8 cellular contexts compared by ENCODE assay signal in the genomic region with DNA sequence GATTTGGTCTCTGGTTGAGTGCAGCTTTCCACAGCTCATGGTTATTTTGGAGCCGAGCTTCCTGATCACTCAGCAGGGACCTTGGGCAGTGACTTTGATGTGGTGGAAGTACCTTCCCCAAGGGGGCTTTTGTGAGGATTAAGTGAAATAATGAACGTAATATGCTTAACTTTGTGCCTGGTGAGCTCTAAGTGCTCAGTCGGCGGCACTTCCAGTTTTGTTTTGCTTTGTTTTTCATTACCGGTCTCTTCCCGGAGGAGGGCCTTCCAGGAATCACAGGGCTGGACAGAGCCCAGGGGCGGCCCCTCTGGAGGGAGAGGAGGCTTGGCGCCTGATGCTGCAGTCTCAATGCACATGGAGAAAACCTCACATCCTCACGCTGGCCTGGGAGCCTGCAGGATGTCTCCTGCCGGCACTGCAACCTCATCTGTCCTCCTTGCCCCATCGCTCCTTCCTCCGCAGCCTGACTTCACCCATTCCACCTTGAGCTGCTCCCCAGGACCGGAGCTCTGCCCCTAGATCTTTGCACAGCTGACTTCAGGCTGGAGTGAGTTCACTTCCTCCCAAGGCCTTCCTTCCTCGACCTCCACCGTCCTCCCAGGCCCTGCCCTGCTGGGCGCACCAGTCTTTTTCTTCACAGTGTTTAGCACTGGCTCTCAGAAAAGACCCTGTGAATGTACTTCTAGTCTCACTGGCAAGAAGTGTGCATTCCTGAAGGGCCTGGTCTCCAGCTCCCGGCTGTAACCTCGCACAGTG. TPM values are rescaled to one million over a fixed set of nuclear protein-coding genes. Genes with fewer than 3 reads are reported as not detected.
DNase-seq lines count a peak whose midpoint lies in the region; ATAC-seq lines count a peak whose summit lies in the region.

No MANE protein-coding gene starts in this region.

- peaks cover 35 to 48% of the 10 kb centered on the region in 2 donors for H3K36me3 Mint-ChIP-seq in activated naive CD4-positive, alpha-beta T cell treated with anti-CD3 and anti-CD28 coated beads, Interleukin-2, amount 50 U/mL, for 72 hours

- peak; percentile 0 for ATAC-seq in activated naive CD4-positive, alpha-beta T cell treated with anti-CD3 and anti-CD28 coated beads, Interleukin-2, amount 50 U/mL, for 72 hours
- ATAC-seq in left cardiac atrium (peak; percentile 24 to 36), GM19324 (IDR thresholded peaks at IDR 0.05; ENCODE audit: low FRiP score, unreplicated experiment) (no peak), GM21529 (IDR thresholded peaks at IDR 0.05; ENCODE audit: unreplicated experiment) (no peak)

- H3K27ac Mint-ChIP-seq in activated naive CD4-positive, alpha-beta T cell treated with anti-CD3 and anti-CD28 coated beads, Interleukin-2, amount 50 U/mL, for 72 hours, result peak overlapping the region; percentile 38 to 93

- DNase-seq in stimulated activated CD4-positive, alpha-beta T cell treated with anti-CD3 and anti-CD28 coated beads, Interleukin-4, amount 100 ng/mL, for 1 hour, result peak; percentile 26
- no peak for DNase-seq in stimulated activated CD4-positive, alpha-beta T cell treated with anti-CD3 and anti-CD28 coated beads, Interleukin-2, amount 100 ng/mL, for 48 hours
- DNase-seq in activated naive CD4-positive, alpha-beta T cell treated with anti-CD3 and anti-CD28 coated beads, Interleukin-2, amount 50 U/mL, for 72 hours (ENCODE audit: low spot score in 2 of 2), result no peak
- DNase-seq in left cardiac atrium, result peak; percentile 83
- DNase-seq in posterior vena cava (ENCODE audit: low spot score), result peak; percentile 94
- no peak for DNase-seq in NCI-H748 (lab: John Stamatoyannopoulos, UW; ENCODE audit: unreplicated experiment)

- peaks cover 0 to 5% of the 10 kb centered on the region in 2 donors for H3K9me3 Mint-ChIP-seq in activated naive CD4-positive, alpha-beta T cell treated with anti-CD3 and anti-CD28 coated beads, Interleukin-2, amount 50 U/mL, for 72 hours

- intact Hi-C loops in left cardiac atrium (cut with DNase I) (no loop called here), posterior vena cava (cut with DNase I) (loop anchor here in 1 of 2 donors (5.0 kb wide), 1 partner anchor 45 kb away; no protein-coding TSS in a partner anchor)

RNA-seq across cellular contexts. Expression of a gene that starts 1.6 kb away (rescaled TPM):
- 10 to 100 TPM; 24.3 to 29.7 TPM for total RNA-seq in activated naive CD4-positive, alpha-beta T cell treated with anti-CD3 and anti-CD28 coated beads, Interleukin-2, amount 50 U/mL, for 72 hours
- total RNA-seq in left cardiac atrium (10 to 100 TPM; 28.1 to 32.8 TPM), posterior vena cava (10 to 100 TPM; 20.7 to 21.0 TPM)

RNA-seq across cellular contexts. Expression of a gene that starts 48.2 kb away (rescaled TPM):
- total RNA-seq in activated naive CD4-positive, alpha-beta T cell treated with anti-CD3 and anti-CD28 coated beads, Interleukin-2, amount 50 U/mL, for 72 hours, result 10 to 100 TPM; 30.9 to 33.9 TPM
- total RNA-seq in left cardiac atrium (10 to 100 TPM; 48.2 to 52.0 TPM), posterior vena cava (10 to 100 TPM; 26.7 to 29.8 TPM)

Comparison
In these comparisons a context has a peak if more than half of its experiments do, and no peak if none do; other contexts are left out.
1. DNase-seq: peak in stimulated activated CD4-positive, alpha-beta T cell treated with anti-CD3 and anti-CD28 coated beads, Interleukin-4, amount 100 ng/mL, for 1 hour (single experiment), left cardiac atrium (single experiment) and posterior vena cava (single experiment); none in stimulated activated CD4-positive, alpha-beta T cell treated with anti-CD3 and anti-CD28 coated beads, Interleukin-2, amount 100 ng/mL, for 48 hours (0 of 2), activated naive CD4-positive, alpha-beta T cell treated with anti-CD3 and anti-CD28 coated beads, Interleukin-2, amount 50 U/mL, for 72 hours (0 of 2) and NCI-H748 (single experiment).
2. ATAC-seq: peak in activated naive CD4-positive, alpha-beta T cell treated with anti-CD3 and anti-CD28 coated beads, Interleukin-2, amount 50 U/mL, for 72 hours (2 of 2) and left cardiac atrium (2 of 2); none in GM19324 (single experiment) and GM21529 (single experiment).